30 cellular contexts compared by ENCODE assay signal in the genomic region with DNA sequence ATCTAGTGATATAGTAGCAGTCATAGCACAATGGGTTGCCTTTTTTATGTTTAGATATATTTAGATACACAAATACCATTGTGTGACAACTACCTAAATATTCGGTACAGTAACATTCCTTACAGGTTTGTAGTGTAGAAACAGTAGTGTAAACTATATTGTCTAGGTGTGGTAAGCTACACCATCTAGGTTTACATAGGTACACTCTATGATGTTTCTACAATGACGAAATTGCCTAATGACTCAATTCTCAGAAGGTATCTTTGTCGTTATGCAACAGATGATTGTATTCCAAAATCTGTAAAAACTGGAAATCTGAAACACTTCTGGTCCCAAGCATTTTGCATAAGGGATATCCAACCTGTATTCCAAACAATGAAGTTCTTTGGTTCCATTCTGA.
"Had no signal": no experiment of that assay in that cellular context is flagged by ENCODE, and none has a peak within 500 bp of the region (broad histone marks: within the 10 kb centered on the region; RNA-seq: fewer than 3 reads in every experiment).

No MANE protein-coding gene starts in this region.

- H3K4me3 ChIP-seq: PC-9 had no signal

- H3K4me2 ChIP-seq: PC-9 had no signal

- H3K36me3 ChIP-seq: brain microvascular endothelial cell had no signal

- ATAC-seq: activated CD8-positive, alpha-beta memory T cell treated with anti-CD3 and anti-CD28 coated beads, Interleukin-2, amount 10 ng/mL, durations not matched to agents 7 days and 5 days; activated naive CD8-positive, alpha-beta T cell treated with anti-CD3 and anti-CD28 coated beads, Interleukin-2, amount 50 U/mL, for 24 hours had no signal

- DNase-seq: activated CD4-positive, alpha-beta memory T cell treated with anti-CD3 and anti-CD28 coated beads, Interleukin-2, amount 10 ng/mL, durations not matched to agents 7 days and 5 days; activated CD4-positive, alpha-beta T cell treated with anti-CD3 and anti-CD28 coated beads for 1 hour; activated CD4-positive, alpha-beta T cell treated with anti-CD3 and anti-CD28 coated beads for 48 hours; activated CD4-positive, CD25-positive, alpha-beta regulatory T cell; activated CD8-positive, alpha-beta memory T cell treated with anti-CD3 and anti-CD28 coated beads for 24 hours; activated CD8-positive, alpha-beta memory T cell treated with anti-CD3 and anti-CD28 coated beads, Interleukin-2, amount 10 ng/mL, durations not matched to agents 7 days and 5 days; activated CD8-positive, alpha-beta memory T cell treated with anti-CD3 and anti-CD28 coated beads, Interleukin-2, amount 50 U/mL, for 48 hours; activated effector memory CD4-positive, alpha-beta T cell treated with Interleukin-2 at 50 U/mL for 16 hours; activated naive CD4-positive, alpha-beta T cell treated with anti-CD3 and anti-CD28 coated beads, Interleukin-2, amount 10 ng/mL, durations not matched to agents 7 days and 5 days; activated naive CD8-positive, alpha-beta T cell treated with anti-CD3 and anti-CD28 coated beads, Interleukin-2, amount 50 U/mL, for 24 hours; activated T-cell treated with anti-CD3 and anti-CD28 coated beads, Interleukin-2, amount 50 U/mL, for 48 hours; anterior cingulate cortex; brain microvascular endothelial cell; MV-4-11; NCI-H1092; NCI-H1436 treated with DMSO at 0.1 percent for 48 hours; NCI-H1694 treated with DMSO at 0.1 percent for 48 hours; NCI-H2029; NCI-H510A; NCI-H526; NCI-H748 treated with DMSO at 0.1 percent for 48 hours; NK-92 treated with Interleukin-12 subunit alpha and Interleukin-12 subunit beta, amount 100 ng/mL, for 24 hours; Right ventricle myocardium superior; SW 1271; T-helper 1 cell; T-helper 2 cell; T-helper 9 cell had no signal

- H3K27ac ChIP-seq: brain microvascular endothelial cell, PC-9, RWPE1, VCaP had no signal

- H2AFZ ChIP-seq: PC-9 had no signal

- H3K27me3 ChIP-seq: brain microvascular endothelial cell had no signal
